8 cellular contexts compared by ENCODE assay signal in the genomic region with DNA sequence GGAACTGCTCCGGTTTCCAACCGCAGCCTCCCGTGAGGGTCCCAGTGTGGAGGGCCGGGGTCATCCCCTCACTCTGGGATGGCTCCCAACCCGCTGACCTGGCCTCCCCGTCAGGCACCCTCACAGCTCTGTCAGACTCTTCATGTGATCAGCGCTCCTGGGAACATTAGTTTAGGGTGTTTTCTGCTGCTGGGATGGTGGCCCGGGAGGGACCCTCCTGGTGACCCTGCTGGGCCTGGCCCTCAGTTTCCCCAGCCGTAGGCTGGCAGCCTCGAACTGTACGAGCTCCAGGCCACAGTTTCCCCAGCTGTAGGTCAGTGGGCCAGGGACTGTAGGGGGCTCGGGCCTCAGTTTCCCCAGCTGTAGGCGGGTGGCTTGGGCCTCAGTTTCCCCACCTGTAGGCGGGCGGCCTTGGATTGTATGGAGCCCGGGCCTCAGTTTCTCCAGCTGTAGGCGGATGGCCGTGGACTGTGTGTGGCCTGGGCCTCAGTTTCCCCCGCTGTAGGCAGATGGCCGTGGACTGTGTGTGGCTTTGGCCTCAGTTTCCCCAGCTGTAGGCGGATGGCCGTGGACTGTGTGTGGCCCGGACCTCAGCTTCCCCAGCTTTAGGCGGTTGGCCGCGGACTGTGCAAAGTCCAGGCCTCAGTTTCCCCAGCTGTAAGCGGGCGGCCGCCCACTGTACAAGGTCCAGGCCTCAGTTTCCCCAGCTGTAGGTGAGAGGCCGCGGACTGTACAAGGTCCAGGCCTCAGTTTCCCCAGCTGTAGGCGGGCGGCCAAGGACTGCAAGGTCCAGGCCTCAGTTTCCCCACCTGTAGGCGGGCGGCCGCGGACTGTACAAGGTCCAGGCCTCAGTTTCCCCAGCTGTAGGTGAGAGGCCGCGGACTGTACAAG. TPM values are rescaled to one million over a fixed set of nuclear protein-coding genes. Genes with fewer than 3 reads are reported as not detected.
A peak's percentile ranks its signal among the peaks of the same experiment; 100 is the strongest.
DNase-seq lines count a peak whose midpoint lies in the region; ATAC-seq, FAIRE-seq and TF ChIP-seq lines count a peak whose summit lies in the region.

No MANE protein-coding gene starts in this region.

- intact Hi-C loops in dorsolateral prefrontal cortex (cut with DNase I), result loop anchor here (2.0 to 10.0 kb wide), 5 partner anchors 119 to 289 kb away; a partner anchor contains a TSS

- H3K4me3 Mint-ChIP-seq in nephron, result peak overlapping the region; percentile 8 to 46 (median 25)

- H3K4me1 Mint-ChIP-seq in nephron, result peaks cover 24% of the 10 kb centered on the region

- H3K27me3 Mint-ChIP-seq in nephron (ENCODE audit: low read depth), result no peaks in the 10 kb centered on the region

- peaks cover 13% of the 10 kb centered on the region for H3K36me3 Mint-ChIP-seq in nephron (ENCODE audit: low read depth)

- H3K4me3 ChIP-seq in AG10803 (ENCODE audit: low read length) (peak overlapping the region; percentile 67), LNCaP clone FGC (ENCODE audit: low read depth, low read length) (peak overlapping the region; percentile 63), dorsolateral prefrontal cortex (peak overlapping the region; percentile 59 to 97 (median 86))

- no peaks in the 10 kb centered on the region for H3K27me3 ChIP-seq in dorsolateral prefrontal cortex

- ATAC-seq in GM21737 (IDR thresholded peaks at IDR 0.05; ENCODE audit: unreplicated experiment), result no peak

- H3K27ac ChIP-seq in dorsolateral prefrontal cortex, result peak overlapping the region in 43 of 59 donors; percentile 3 to 100 (median 92)

- TF ChIP-seq POLR2A in GM12892 (IDR thresholded peaks at IDR 0.05; ENCODE audit: low read depth, low read length), result no peak

- DNase-seq in AG10803 (ENCODE audit: low read depth) (no peak), LNCaP clone FGC (ENCODE audit: low read depth) (no peak), dorsolateral prefrontal cortex (no peak), cortex of kidney (lab: John Stamatoyannopoulos, UW) (no peak), globus pallidus (ENCODE audit: low spot score) (no peak), GM12892 (ENCODE audit: insufficient read length) (no peak)

- no peak for FAIRE-seq in GM12892 (lab: Jason Lieb, UNC)

- no peak for TF ChIP-seq CTCF in AG10803 (conservative IDR thresholded peaks at IDR 0.05; ENCODE audit: low read length)
- no peak for TF ChIP-seq CTCF in LNCaP clone FGC (IDR thresholded peaks at IDR 0.05; ENCODE audit: control insufficient read depth, extremely low read depth, insufficient read depth)
- no peak for TF ChIP-seq CTCF in dorsolateral prefrontal cortex (IDR thresholded peaks at IDR 0.05 in 54 of 56, conservative IDR thresholded peaks at IDR 0.05 in 2 of 56; ENCODE audit: low read depth in 1 of 56, partially characterized antibody in 56 of 56)
- no peak for TF ChIP-seq CTCF in nephron (IDR thresholded peaks at IDR 0.05; ENCODE audit: unreplicated experiment in 3 of 3)

- H3K27ac Mint-ChIP-seq in nephron, result no peak overlapping the region

- no peaks in the 10 kb centered on the region for H3K9me3 Mint-ChIP-seq in nephron

RNA-seq across cellular contexts. Expression of a gene that starts 1.3 kb away (rescaled TPM):
- 100 to 1,000 TPM in 11 of 120 experiments, 10 to 100 TPM in 109; 40.5 to 125 (median 72.0) TPM for total RNA-seq in dorsolateral prefrontal cortex
- polyA plus RNA-seq in GM12892 (2012; ENCODE audit: missing spikeins), result 115 TPM

RNA-seq across cellular contexts. Expression of a gene that starts 25.8 kb away (rescaled TPM):
- 10 to 100 TPM in 118 of 120 experiments, 1 to 10 TPM in 2; 7.9 to 52.2 (median 26.6) TPM for total RNA-seq in dorsolateral prefrontal cortex
- polyA plus RNA-seq in GM12892 (2012; ENCODE audit: missing spikeins), result not detected

RNA-seq across cellular contexts. Expression of a gene that starts 31.7 kb away (rescaled TPM):
- 1 to 10 TPM in 59 of 120 experiments, under 1 TPM in 48, not detected in 13; 0.28 to 6.9 (median 1.1) TPM for total RNA-seq in dorsolateral prefrontal cortex
- not detected for polyA plus RNA-seq in GM12892 (2012; ENCODE audit: missing spikeins)

RNA-seq across cellular contexts. Expression of a gene that starts 44.9 kb away (rescaled TPM):
- total RNA-seq in dorsolateral prefrontal cortex, result 1 to 10 TPM in 47 of 120 experiments, under 1 TPM in 37, not detected in 36; 0.46 to 9.3 (median 1.0) TPM
- not detected for polyA plus RNA-seq in GM12892 (2012; ENCODE audit: missing spikeins)

RNA-seq across cellular contexts. Expression of a gene that starts 45.0 kb away (rescaled TPM):
- 1 to 10 TPM in 3 of 120 experiments, under 1 TPM in 60, not detected in 57; 0.15 to 1.5 (median 0.35) TPM for total RNA-seq in dorsolateral prefrontal cortex
- not detected for polyA plus RNA-seq in GM12892 (2012; ENCODE audit: missing spikeins)
